9 cellular contexts compared by ENCODE assay signal in the genomic region with DNA sequence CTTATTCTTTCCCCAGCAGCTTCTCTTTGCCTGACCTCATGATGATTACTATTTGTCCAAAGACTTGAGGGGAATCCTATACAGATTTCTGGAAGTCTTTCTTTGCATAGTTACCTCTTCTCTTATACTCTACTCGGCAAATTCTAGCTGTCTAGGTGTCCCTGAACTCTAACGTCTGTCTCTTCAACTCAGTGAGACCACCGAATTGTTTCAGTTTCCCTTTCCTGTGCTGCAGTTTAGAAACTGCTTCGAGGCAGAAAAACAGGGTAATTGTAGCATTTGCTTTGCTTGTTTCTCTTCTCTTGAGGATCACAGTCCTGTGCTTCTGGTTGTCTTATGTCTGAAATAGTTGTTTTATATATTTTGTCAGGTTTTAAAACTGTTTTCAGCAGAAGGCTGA. TPM values are rescaled to one million over a fixed set of nuclear protein-coding genes. Genes with fewer than 3 reads are reported as not detected.
DNase-seq lines count a peak whose midpoint lies in the region; ATAC-seq and TF ChIP-seq lines count a peak whose summit lies in the region.
"Had no signal": no experiment of that assay in that cellular context is flagged by ENCODE, and none has a peak within 500 bp of the region (broad histone marks: within the 10 kb centered on the region; RNA-seq: fewer than 3 reads in every experiment).

No MANE protein-coding gene starts in this region.

- H3K27ac ChIP-seq in KOPT-K1 (ENCODE audit: low read depth, low read length, poor library complexity, severe bottlenecking) (peak overlapping the region; percentile 51), testis (no peak overlapping the region), substantia nigra (ENCODE audit: low read depth, low read length, poor library complexity, severe bottlenecking) (no peak overlapping the region)

- peaks cover 0 to 13% of the 10 kb centered on the region in 2 donors for H3K36me3 Mint-ChIP-seq in activated naive CD4-positive, alpha-beta T cell treated with anti-CD3 and anti-CD28 coated beads, Interleukin-2, amount 50 U/mL, for 72 hours
- H3K36me3 Mint-ChIP-seq: activated naive CD4-positive, alpha-beta T cell treated with anti-CD3 and anti-CD28 coated beads, Interleukin-2, amount 10 ng/mL, durations not matched to agents 7 days and 5 days had no signal

- peaks cover 0 to 5% of the 10 kb centered on the region in 2 donors for H3K9me3 Mint-ChIP-seq in activated naive CD4-positive, alpha-beta T cell treated with anti-CD3 and anti-CD28 coated beads, Interleukin-2, amount 50 U/mL, for 72 hours
- H3K9me3 Mint-ChIP-seq: activated naive CD4-positive, alpha-beta T cell treated with anti-CD3 and anti-CD28 coated beads, Interleukin-2, amount 10 ng/mL, durations not matched to agents 7 days and 5 days had no signal

- H3K27ac Mint-ChIP-seq in activated naive CD4-positive, alpha-beta T cell treated with anti-CD3 and anti-CD28 coated beads, Interleukin-2, amount 50 U/mL, for 72 hours = no peak overlapping the region
- H3K27ac Mint-ChIP-seq: activated naive CD4-positive, alpha-beta T cell treated with anti-CD3 and anti-CD28 coated beads, Interleukin-2, amount 10 ng/mL, durations not matched to agents 7 days and 5 days had no signal

- H3K4me3 ChIP-seq in GM08714 (ENCODE audit: low read length) (peak overlapping the region; percentile 31; the same call in 1 of the 2 replicates), testis (no peak overlapping the region)

- ATAC-seq in GM19397 (IDR thresholded peaks at IDR 0.05; ENCODE audit: unreplicated experiment) (peak; percentile 90), HG02885 (IDR thresholded peaks at IDR 0.05; ENCODE audit: poor library complexity, unreplicated experiment) (peak; percentile 84)
- ATAC-seq in activated naive CD4-positive, alpha-beta T cell treated with anti-CD3 and anti-CD28 coated beads, Interleukin-2, amount 50 U/mL, for 72 hours = no peak

- no peaks in the 10 kb centered on the region for H3K9me3 ChIP-seq in KOPT-K1 (ENCODE audit: insufficient read depth, low read length, poor library complexity, severe bottlenecking)
- no peaks in the 10 kb centered on the region for H3K9me3 ChIP-seq in testis

- DNase-seq in testis = no peak
- no peak for DNase-seq in D341Med (ENCODE audit: low spot score)
- no peak for DNase-seq in substantia nigra (lab: John Stamatoyannopoulos, UW)
- DNase-seq in activated naive CD4-positive, alpha-beta T cell treated with anti-CD3 and anti-CD28 coated beads, Interleukin-2, amount 50 U/mL, for 72 hours (ENCODE audit: low spot score in 2 of 2) = no peak
- DNase-seq: activated naive CD4-positive, alpha-beta T cell treated with anti-CD3 and anti-CD28 coated beads, Interleukin-2, amount 10 ng/mL, durations not matched to agents 7 days and 5 days had no signal

- TF ChIP-seq POLR2A in testis (IDR thresholded peaks at IDR 0.05) = no peak

- H3K36me3 ChIP-seq in KOPT-K1 (ENCODE audit: insufficient read depth, low read length) (no peaks in the 10 kb centered on the region), testis (ENCODE audit: low read depth, missing control alignments) (no peaks in the 10 kb centered on the region)

- intact Hi-C loops in testis (cut with DNase I; ENCODE audit: low total_unique reads) = no loop called here

- TF ChIP-seq CTCF in testis (IDR thresholded peaks at IDR 0.05) = no peak

- no peaks in the 10 kb centered on the region for H3K4me1 ChIP-seq in testis

- WGBS in testis, 2 donors = 74 to 79% methylated on average over 4 of the region's 4 CpGs

- no peaks in the 10 kb centered on the region for H3K27me3 ChIP-seq in testis

RNA-seq across cellular contexts. Expression of gene LVRN, which starts 14.8 kb away (rescaled TPM):
- 1 to 10 TPM in 1 of 2 donors, under 1 TPM in 1; 0.99 to 6.1 TPM for total RNA-seq in testis
- polyA plus RNA-seq in testis (ENCODE audit: insufficient read depth, low read depth, low replicate concordance) = 3.3 TPM
- under 1 TPM in 1 of 2 donors, not detected in 1; 0.31 TPM for total RNA-seq in activated naive CD4-positive, alpha-beta T cell treated with anti-CD3 and anti-CD28 coated beads, Interleukin-2, amount 50 U/mL, for 72 hours

RNA-seq across cellular contexts. Expression of gene ARL14EPL, which starts 55.2 kb away (rescaled TPM):
- not detected for total RNA-seq in testis
- 0.21 TPM for polyA plus RNA-seq in testis (ENCODE audit: insufficient read depth, low read depth, low replicate concordance)
- not detected for total RNA-seq in activated naive CD4-positive, alpha-beta T cell treated with anti-CD3 and anti-CD28 coated beads, Interleukin-2, amount 50 U/mL, for 72 hours

Comparison
In these comparisons a context has a peak if more than half of its experiments do, and no peak if none do; other contexts are left out.
1. ATAC-seq: peak in GM19397 (single experiment) and HG02885 (single experiment); none in activated naive CD4-positive, alpha-beta T cell treated with anti-CD3 and anti-CD28 coated beads, Interleukin-2, amount 50 U/mL, for 72 hours (0 of 2).